ENCODE assay signal across 1 cellular context in the genomic region with DNA sequence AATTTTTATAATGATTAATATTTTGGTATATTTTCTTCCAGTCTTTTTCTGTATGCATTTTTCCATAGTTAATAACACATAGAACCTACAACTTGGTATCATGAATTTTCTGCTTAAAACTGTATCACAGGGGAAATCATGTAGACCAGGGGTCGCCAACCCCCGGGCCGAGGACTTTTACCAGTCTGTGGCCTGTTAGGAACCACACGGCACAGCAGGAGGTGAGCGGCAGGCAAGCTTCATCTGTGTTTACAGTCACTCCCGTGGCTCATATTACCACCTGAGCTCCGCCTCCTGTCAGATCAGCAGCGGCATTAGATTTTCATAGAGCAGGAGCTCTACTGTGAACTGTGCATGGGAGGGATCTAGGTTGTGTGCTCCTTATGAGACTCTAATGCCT.
TF ChIP-seq lines count a peak whose summit lies in the region.

No MANE protein-coding gene starts in this region.

TF ChIP-seq in HEK293, 187 proteins besides CTCF, POLR2A, EP300 and RAD21 (continued from another document):
- TF ChIP-seq, protein P1, sequence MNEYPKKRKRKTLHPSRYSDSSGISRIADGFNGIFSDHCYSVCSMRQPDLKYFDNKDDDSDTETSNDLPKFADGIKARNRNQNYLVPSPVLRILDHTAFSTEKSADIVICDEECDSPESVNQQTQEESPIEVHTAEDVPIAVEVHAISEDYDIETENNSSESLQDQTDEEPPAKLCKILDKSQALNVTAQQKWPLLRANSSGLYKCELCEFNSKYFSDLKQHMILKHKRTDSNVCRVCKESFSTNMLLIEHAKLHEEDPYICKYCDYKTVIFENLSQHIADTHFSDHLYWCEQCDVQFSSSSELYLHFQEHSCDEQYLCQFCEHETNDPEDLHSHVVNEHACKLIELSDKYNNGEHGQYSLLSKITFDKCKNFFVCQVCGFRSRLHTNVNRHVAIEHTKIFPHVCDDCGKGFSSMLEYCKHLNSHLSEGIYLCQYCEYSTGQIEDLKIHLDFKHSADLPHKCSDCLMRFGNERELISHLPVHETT (tag by site-specific recombination; IDR thresholded peaks at IDR 0.05), result no peak
- TF ChIP-seq ZBTB21 (tag by site-specific recombination; IDR thresholded peaks at IDR 0.05), result no peak
- TF ChIP-seq, protein P2, sequence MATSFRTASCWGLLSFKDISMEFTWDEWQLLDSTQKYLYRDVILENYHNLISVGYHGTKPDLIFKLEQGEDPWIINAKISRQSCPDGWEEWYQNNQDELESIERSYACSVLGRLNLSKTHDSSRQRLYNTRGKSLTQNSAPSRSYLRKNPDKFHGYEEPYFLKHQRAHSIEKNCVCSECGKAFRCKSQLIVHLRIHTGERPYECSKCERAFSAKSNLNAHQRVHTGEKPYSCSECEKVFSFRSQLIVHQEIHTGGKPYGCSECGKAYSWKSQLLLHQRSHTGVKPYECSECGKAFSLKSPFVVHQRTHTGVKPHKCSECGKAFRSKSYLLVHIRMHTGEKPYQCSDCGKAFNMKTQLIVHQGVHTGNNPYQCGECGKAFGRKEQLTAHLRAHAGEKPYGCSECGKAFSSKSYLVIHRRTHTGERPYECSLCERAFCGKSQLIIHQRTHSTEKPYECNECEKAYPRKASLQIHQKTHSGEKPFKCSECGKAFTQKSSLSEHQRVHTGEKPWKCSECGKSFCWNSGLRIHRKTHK (tag by site-specific recombination; IDR thresholded peaks at IDR 0.05), result no peak
- no peak for TF ChIP-seq ZNF324 (tag by site-specific recombination; IDR thresholded peaks at IDR 0.05)
- no peak for TF ChIP-seq ZBTB1 (tag by site-specific recombination; IDR thresholded peaks at IDR 0.05)
- no peak for TF ChIP-seq ZNF837 (tag by site-specific recombination; IDR thresholded peaks at IDR 0.05)
- peak; percentile 83 for TF ChIP-seq ZBTB17 (tag by site-specific recombination; IDR thresholded peaks at IDR 0.05)
- no peak for TF ChIP-seq ZNF248 (tag by site-specific recombination; IDR thresholded peaks at IDR 0.05)
- no peak for TF ChIP-seq ZNF791 (tag by site-specific recombination; IDR thresholded peaks at IDR 0.05)
- peak; percentile 73 for TF ChIP-seq ZIC2 (tag by site-specific recombination; IDR thresholded peaks at IDR 0.05)
- no peak for TF ChIP-seq BCL6B (tag by site-specific recombination; IDR thresholded peaks at IDR 0.05)
- TF ChIP-seq KLF16 (tag by site-specific recombination; IDR thresholded peaks at IDR 0.05), result no peak
- no peak; the same call in 1 of the 2 replicates for TF ChIP-seq ZEB2 (tag by site-specific recombination; IDR thresholded peaks at IDR 0.05)
- no peak for TF ChIP-seq ZNF785 (tag by site-specific recombination; IDR thresholded peaks at IDR 0.05)
- no peak for TF ChIP-seq GLI2 (tag by site-specific recombination; IDR thresholded peaks at IDR 0.05; ENCODE audit: borderline replicate concordance, low read depth)
- no peak for TF ChIP-seq ZNF37A (tag by site-specific recombination; IDR thresholded peaks at IDR 0.05)
- TF ChIP-seq AEBP2 (tag by site-specific recombination; IDR thresholded peaks at IDR 0.05; ENCODE audit: borderline replicate concordance), result no peak
- TF ChIP-seq ZNF280C (tag by site-specific recombination; IDR thresholded peaks at IDR 0.05), result no peak
- TF ChIP-seq TRIM28 (IDR thresholded peaks at IDR 0.05; ENCODE audit: borderline replicate concordance, low read length), result no peak
- TF ChIP-seq PRDM4 (tag by site-specific recombination; IDR thresholded peaks at IDR 0.05), result no peak
- TF ChIP-seq, protein P3, sequence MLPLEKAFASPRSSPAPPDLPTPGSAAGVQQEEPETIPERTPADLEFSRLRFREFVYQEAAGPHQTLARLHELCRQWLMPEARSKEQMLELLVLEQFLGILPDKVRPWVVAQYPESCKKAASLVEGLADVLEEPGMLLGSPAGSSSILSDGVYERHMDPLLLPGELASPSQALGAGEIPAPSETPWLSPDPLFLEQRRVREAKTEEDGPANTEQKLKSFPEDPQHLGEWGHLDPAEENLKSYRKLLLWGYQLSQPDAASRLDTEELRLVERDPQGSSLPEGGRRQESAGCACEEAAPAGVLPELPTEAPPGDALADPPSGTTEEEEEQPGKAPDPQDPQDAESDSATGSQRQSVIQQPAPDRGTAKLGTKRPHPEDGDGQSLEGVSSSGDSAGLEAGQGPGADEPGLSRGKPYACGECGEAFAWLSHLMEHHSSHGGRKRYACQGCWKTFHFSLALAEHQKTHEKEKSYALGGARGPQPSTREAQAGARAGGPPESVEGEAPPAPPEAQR (tag by site-specific recombination; IDR thresholded peaks at IDR 0.05), result no peak
- TF ChIP-seq ZNF747 (tag by site-specific recombination; IDR thresholded peaks at IDR 0.05), result no peak
- peak; percentile 55; the same call in 1 of the 2 replicates for TF ChIP-seq MYNN (tag by site-specific recombination; IDR thresholded peaks at IDR 0.05; ENCODE audit: borderline replicate concordance)
- TF ChIP-seq ZNF274 (IDR thresholded peaks at IDR 0.05; ENCODE audit: low read length), result no peak
- no peak for TF ChIP-seq ZNF274 (tag by site-specific recombination; IDR thresholded peaks at IDR 0.05; ENCODE audit: borderline replicate concordance)
- no peak for TF ChIP-seq ZNF426 (tag by site-specific recombination; IDR thresholded peaks at IDR 0.05)
- TF ChIP-seq ZNF621 (tag by site-specific recombination; IDR thresholded peaks at IDR 0.05), result no peak
- TF ChIP-seq ZNF629 (tag by site-specific recombination; IDR thresholded peaks at IDR 0.05), result peak; percentile 21; the same call in 1 of the 2 replicates
- TF ChIP-seq KLF10 (tag by site-specific recombination; IDR thresholded peaks at IDR 0.05), result 0 out of 2 replicates have a peak, but pooled peaks have one; percentile 16
- TF ChIP-seq BCL11B (tag by site-specific recombination; IDR thresholded peaks at IDR 0.05; ENCODE audit: low read depth), result no peak
- TF ChIP-seq ZNF133 (tag by site-specific recombination; IDR thresholded peaks at IDR 0.05), result no peak
- TF ChIP-seq ZNF18 (tag by site-specific recombination; IDR thresholded peaks at IDR 0.05), result 0 out of 2 replicates have a peak, but pooled peaks have one; percentile 32
- TF ChIP-seq KLF8 (tag by site-specific recombination; IDR thresholded peaks at IDR 0.05), result no peak
- no peak for TF ChIP-seq ZNF585B (tag by site-specific recombination; IDR thresholded peaks at IDR 0.05)
- TF ChIP-seq HOXC10 (CRISPR knock-in tag; IDR thresholded peaks at IDR 0.05), result no peak
- TF ChIP-seq ZNF391 (tag by site-specific recombination; IDR thresholded peaks at IDR 0.05; ENCODE audit: borderline replicate concordance, low read depth), result no peak
- peak; percentile 39; the same call in 1 of the 2 replicates for TF ChIP-seq GLIS2 (tag by site-specific recombination; IDR thresholded peaks at IDR 0.05)
- TF ChIP-seq ZFHX2 (tag by site-specific recombination; conservative IDR thresholded peaks at IDR 0.05), result no peak
- TF ChIP-seq ZNF530 (tag by site-specific recombination; IDR thresholded peaks at IDR 0.05; ENCODE audit: low read depth), result no peak
